ENCODE assay signal across 8 cellular contexts in genomic region chr1:93707956-93708355, GRCh38. TPM values are rescaled to one million over a fixed set of nuclear protein-coding genes. Genes with fewer than 3 reads are reported as not detected.
DNase-seq lines count a peak whose midpoint lies in the region; ATAC-seq, FAIRE-seq and TF ChIP-seq lines count a peak whose summit lies in the region.

No MANE protein-coding gene starts in this region.

- no peaks in the 10 kb centered on the region for H3K36me3 Mint-ChIP-seq in dendritic cell treated with granulocyte-macrophage colony-stimulating factor and Interleukin-4, amounts not matched to agents 40 ng/mL and 50 ng/mL, for 4 days (ENCODE audit: low read depth)

- ATAC-seq in GM21367 (IDR thresholded peaks at IDR 0.05; ENCODE audit: unreplicated experiment) (peak; percentile 75), HG03520 (IDR thresholded peaks at IDR 0.05; ENCODE audit: unreplicated experiment) (peak; percentile 55)

- no peak overlapping the region for H3K4me3 ChIP-seq in H7 (ENCODE audit: insufficient read depth, low read depth, low read length)

- FAIRE-seq in GM12892 (lab: Jason Lieb, UNC): peak; percentile 93

- no peaks in the 10 kb centered on the region for H3K9me3 Mint-ChIP-seq in dendritic cell treated with granulocyte-macrophage colony-stimulating factor and Interleukin-4, amounts not matched to agents 40 ng/mL and 50 ng/mL, for 4 days

- no peaks in the 10 kb centered on the region for H3K27me3 ChIP-seq in H7 (ENCODE audit: control insufficient read depth, insufficient read depth, low read length)

- H3K4me1 Mint-ChIP-seq in dendritic cell treated with granulocyte-macrophage colony-stimulating factor and Interleukin-4, amounts not matched to agents 40 ng/mL and 50 ng/mL, for 4 days (ENCODE audit: low read depth): peaks cover 83% of the 10 kb centered on the region

- peak overlapping the region; percentile 64 for H3K27ac Mint-ChIP-seq in dendritic cell treated with granulocyte-macrophage colony-stimulating factor and Interleukin-4, amounts not matched to agents 40 ng/mL and 50 ng/mL, for 4 days

- peak; percentile 42; the same call in 1 of the 2 replicates for TF ChIP-seq POLR2A in GM12892 (IDR thresholded peaks at IDR 0.05; ENCODE audit: low read depth, low read length)

- H3K27me3 Mint-ChIP-seq in dendritic cell treated with granulocyte-macrophage colony-stimulating factor and Interleukin-4, amounts not matched to agents 40 ng/mL and 50 ng/mL, for 4 days: peaks cover 10% of the 10 kb centered on the region

- no peaks in the 10 kb centered on the region for H3K36me3 ChIP-seq in H7 (replicated peaks; ENCODE audit: control insufficient read depth, insufficient read depth, low read length)

- DNase-seq in GM12892 (ENCODE audit: insufficient read length) (peak; percentile 48), NCI-H748 (lab: John Stamatoyannopoulos, UW; ENCODE audit: unreplicated experiment) (no peak), ecto neural progenitor cell (ENCODE audit: low spot score) (no peak), H7 (no peak), NCI-H2029 treated with DMSO at 0.1 percent for 48 hours (lab: John Stamatoyannopoulos, UW) (no peak)

- intact Hi-C loops in dendritic cell treated with granulocyte-macrophage colony-stimulating factor and Interleukin-4, amounts not matched to agents 40 ng/mL and 50 ng/mL, for 4 days (cut with micrococcal nuclease): no loop called here

- no peak overlapping the region for H3K4me3 Mint-ChIP-seq in dendritic cell treated with granulocyte-macrophage colony-stimulating factor and Interleukin-4, amounts not matched to agents 40 ng/mL and 50 ng/mL, for 4 days

RNA-seq across cellular contexts. Expression of gene BCAR3, which starts 26.3 kb away (rescaled TPM):
- polyA plus RNA-seq in GM12892 (2012; ENCODE audit: missing spikeins): 3.5 TPM
- 53.2 and 67.4 TPM in 2 replicates for total RNA-seq in H7 (2014; rRNA removed; shearing (Covaris generic))
